Comparison of ENCODE assay signal across 9 cellular contexts in genomic region chr9:133844876-133845658, GRCh38.
DNase-seq lines count a peak whose midpoint lies in the region; ATAC-seq, FAIRE-seq and TF ChIP-seq lines count a peak whose summit lies in the region.
"Had no signal": no experiment of that assay in that cellular context is flagged by ENCODE, and none has a peak within 500 bp of the region (broad histone marks: within the 10 kb centered on the region; RNA-seq: fewer than 3 reads in every experiment).

No MANE protein-coding gene starts in this region.

- no peak for FAIRE-seq in frontal cortex (lab: Jason Lieb, UNC)

- peak; percentile 52 for DNase-seq in AG08395 (ENCODE audit: low spot score)
- peak; percentile 53 to 77 for DNase-seq in frontal cortex (ENCODE audit: low spot score in 2 of 2)
- DNase-seq in natural killer cell = no peak
- no peak for DNase-seq in activated naive CD8-positive, alpha-beta T cell treated with anti-CD3 and anti-CD28 coated beads, Interleukin-2, amount 50 U/mL, for 24 hours
- DNase-seq in activated T-cell treated with anti-CD3 and anti-CD28 coated beads, Interleukin-2, amount 50 U/mL, for 48 hours = no peak
- no peak for DNase-seq in NCI-H2196 treated with DMSO at 0.1 percent for 48 hours (lab: John Stamatoyannopoulos, UW; ENCODE audit: unreplicated experiment)
- DNase-seq: islet precursor cell had no signal

- ATAC-seq in SK-N-SH treated with all-trans-retinoic acid at 6 μM for 48 hours (peak; percentile 37), natural killer cell (peak; percentile 52 to 53 (median 53)), GM19455 (IDR thresholded peaks at IDR 0.05; ENCODE audit: unreplicated experiment) (no peak)
- no peak for ATAC-seq in activated naive CD8-positive, alpha-beta T cell treated with anti-CD3 and anti-CD28 coated beads, Interleukin-2, amount 50 U/mL, for 24 hours

- H3K27ac Mint-ChIP-seq in natural killer cell = no peak overlapping the region
- H3K27ac Mint-ChIP-seq in activated naive CD8-positive, alpha-beta T cell treated with anti-CD3 and anti-CD28 coated beads, Interleukin-2, amount 50 U/mL, for 24 hours = no peak overlapping the region

- TF ChIP-seq CTCF in natural killer cell (IDR thresholded peaks at IDR 0.05) = no peak

- intact Hi-C loops in natural killer cell (cut with micrococcal nuclease) = no loop called here

- H3K36me3 Mint-ChIP-seq in natural killer cell = no peaks in the 10 kb centered on the region
- no peaks in the 10 kb centered on the region for H3K36me3 Mint-ChIP-seq in activated naive CD8-positive, alpha-beta T cell treated with anti-CD3 and anti-CD28 coated beads, Interleukin-2, amount 50 U/mL, for 24 hours (ENCODE audit: low read depth)

- H3K9me3 Mint-ChIP-seq in natural killer cell = no peaks in the 10 kb centered on the region
- no peaks in the 10 kb centered on the region for H3K9me3 Mint-ChIP-seq in activated naive CD8-positive, alpha-beta T cell treated with anti-CD3 and anti-CD28 coated beads, Interleukin-2, amount 50 U/mL, for 24 hours

- peaks cover 0 to 5% of the 10 kb centered on the region in 2 donors for H3K4me1 Mint-ChIP-seq in natural killer cell
- peaks cover 3% of the 10 kb centered on the region for H3K4me1 Mint-ChIP-seq in activated naive CD8-positive, alpha-beta T cell treated with anti-CD3 and anti-CD28 coated beads, Interleukin-2, amount 50 U/mL, for 24 hours

- H3K27me3 Mint-ChIP-seq in natural killer cell (ENCODE audit: low read depth in 2 of 2) = no peaks in the 10 kb centered on the region
- H3K27me3 Mint-ChIP-seq in activated naive CD8-positive, alpha-beta T cell treated with anti-CD3 and anti-CD28 coated beads, Interleukin-2, amount 50 U/mL, for 24 hours = no peaks in the 10 kb centered on the region

- H3K4me3 Mint-ChIP-seq in natural killer cell = no peak overlapping the region
- no peak overlapping the region for H3K4me3 Mint-ChIP-seq in activated naive CD8-positive, alpha-beta T cell treated with anti-CD3 and anti-CD28 coated beads, Interleukin-2, amount 50 U/mL, for 24 hours

TF ChIP-seq in SK-N-SH treated with all-trans-retinoic acid at 6 μM for 48 hours, 23 proteins besides CTCF, POLR2A, EP300 and RAD21:
- TF ChIP-seq RARB (CRISPR knock-in tag; IDR thresholded peaks at IDR 0.05) = no peak
- TF ChIP-seq ARNTL (CRISPR knock-in tag; IDR thresholded peaks at IDR 0.05; ENCODE audit: borderline replicate concordance, low read depth) = no peak
- no peak for TF ChIP-seq ZNF70 (CRISPR knock-in tag; IDR thresholded peaks at IDR 0.05)
- TF ChIP-seq BACH2 (CRISPR knock-in tag; IDR thresholded peaks at IDR 0.05; ENCODE audit: borderline replicate concordance) = no peak
- no peak for TF ChIP-seq OSR1 (CRISPR knock-in tag; IDR thresholded peaks at IDR 0.05)
- no peak for TF ChIP-seq TOX (CRISPR knock-in tag; IDR thresholded peaks at IDR 0.05; ENCODE audit: borderline replicate concordance)
- TF ChIP-seq ESRRG (CRISPR knock-in tag; IDR thresholded peaks at IDR 0.05) = no peak
- no peak for TF ChIP-seq PATZ1 (CRISPR knock-in tag; IDR thresholded peaks at IDR 0.05; ENCODE audit: borderline replicate concordance)

Comparison
In these comparisons a context has a peak if more than half of its experiments do, and no peak if none do; other contexts are left out.
1. DNase-seq: peak in AG08395 (single experiment) and frontal cortex (2 of 2); none in natural killer cell (single experiment), activated naive CD8-positive, alpha-beta T cell treated with anti-CD3 and anti-CD28 coated beads, Interleukin-2, amount 50 U/mL, for 24 hours (single experiment), activated T-cell treated with anti-CD3 and anti-CD28 coated beads, Interleukin-2, amount 50 U/mL, for 48 hours (0 of 2) and NCI-H2196 treated with DMSO at 0.1 percent for 48 hours (single experiment).
2. ATAC-seq: peak in SK-N-SH treated with all-trans-retinoic acid at 6 μM for 48 hours (single experiment) and natural killer cell (3 of 3); none in GM19455 (single experiment) and activated naive CD8-positive, alpha-beta T cell treated with anti-CD3 and anti-CD28 coated beads, Interleukin-2, amount 50 U/mL, for 24 hours (single experiment).